Comparison of ENCODE assay signal across 9 cellular contexts in genomic region chr6:31971279-31971992, GRCh38. TPM values are rescaled to one million over a fixed set of nuclear protein-coding genes. Genes with fewer than 3 reads are reported as not detected.
A peak's percentile ranks its signal among the peaks of the same experiment; 100 is the strongest.
DNase-seq lines count a peak whose midpoint lies in the region; ATAC-seq and TF ChIP-seq lines count a peak whose summit lies in the region.
"Had no signal": no experiment of that assay in that cellular context is flagged by ENCODE, and none has a peak within 500 bp of the region (broad histone marks: within the 10 kb centered on the region; RNA-seq: fewer than 3 reads in every experiment).

No MANE protein-coding gene starts in this region.

- intact Hi-C loops in prostate gland (cut with DNase I), result no loop called here

- H3K9me3 ChIP-seq in SU-DHL-6 (ENCODE audit: insufficient read depth, low read length), result no peaks in the 10 kb centered on the region
- H3K9me3 ChIP-seq in prostate gland, result no peaks in the 10 kb centered on the region

- no peaks in the 10 kb centered on the region for H3K27me3 ChIP-seq in SU-DHL-6 (ENCODE audit: low read length)
- H3K27me3 ChIP-seq in prostate gland (replicated peaks; ENCODE audit: insufficient read depth), result no peaks in the 10 kb centered on the region

- peak overlapping the region; percentile 79 for H3K4me2 ChIP-seq in SU-DHL-6 (ENCODE audit: low read depth, low read length, poor library complexity, severe bottlenecking)

- no peak for TF ChIP-seq POLR2A in prostate gland (IDR thresholded peaks at IDR 0.05)

- H3K4me3 ChIP-seq in SU-DHL-6 (ENCODE audit: insufficient read depth, low read length, poor library complexity, severe bottlenecking) (peak overlapping the region; percentile 80), foreskin fibroblast (ENCODE audit: low read depth in 1 of 2, low read length in 2 of 2) (peak overlapping the region; percentile 84 to 95), prostate gland (peak overlapping the region; percentile 64 to 75)

- H3K4me1 ChIP-seq in prostate gland (replicated peaks), result peaks cover 10% of the 10 kb centered on the region

- peaks cover 18% of the 10 kb centered on the region for H3K79me2 ChIP-seq in SU-DHL-6 (ENCODE audit: insufficient read depth, low read length)

- H2AFZ ChIP-seq in SU-DHL-6 (ENCODE audit: low read depth, low read length, severe bottlenecking), result peak overlapping the region; percentile 74

- WGBS in prostate gland, result 22% methylated on average over 29 of the region's 29 CpGs

- DNase-seq in foreskin fibroblast (no peak), prostate gland (ENCODE audit: low spot score) (no peak), NCI-H2107 treated with DMSO at 0.1 percent for 48 hours (lab: John Stamatoyannopoulos, UW; ENCODE audit: unreplicated experiment) (no peak), DMS 273 (lab: John Stamatoyannopoulos, UW; ENCODE audit: unreplicated experiment) (no peak), A172 (ENCODE audit: low spot score) (no peak)
- no peak for DNase-seq in activated effector memory CD4-positive, alpha-beta T cell treated with Interleukin-2 at 50 U/mL for 16 hours

- TF ChIP-seq CTCF in SU-DHL-6 (IDR thresholded peaks at IDR 0.05; ENCODE audit: insufficient read depth, low read length, poor library complexity, severe bottlenecking), result no peak
- TF ChIP-seq CTCF in foreskin fibroblast (IDR thresholded peaks at IDR 0.05; ENCODE audit: low read depth, low read length), result no peak
- no peak for TF ChIP-seq CTCF in prostate gland (IDR thresholded peaks at IDR 0.05)

- H3K36me3 ChIP-seq in SU-DHL-6 (ENCODE audit: low read length) (no peaks in the 10 kb centered on the region), prostate gland (peaks cover 7 to 12% of the 10 kb centered on the region in 2 donors)

- ATAC-seq in GM21786 (IDR thresholded peaks at IDR 0.05; ENCODE audit: unreplicated experiment), result peak; percentile 3

- peak overlapping the region; percentile 79 for H3K27ac ChIP-seq in SU-DHL-6 (ENCODE audit: low read depth, low read length)
- H3K27ac ChIP-seq in prostate gland, result peak overlapping the region; percentile 98 to 99

- H4K20me1 ChIP-seq in SU-DHL-6 (ENCODE audit: low read depth, low read length), result no peaks in the 10 kb centered on the region

- no peaks in the 10 kb centered on the region for H3K9me2 ChIP-seq in SU-DHL-6 (replicated peaks; ENCODE audit: insufficient read depth, low read length)

- peaks cover 22% of the 10 kb centered on the region for H3F3A ChIP-seq in SU-DHL-6 (ENCODE audit: insufficient read depth)

- peak overlapping the region; percentile 69 for H3K9ac ChIP-seq in SU-DHL-6 (ENCODE audit: low read length)

RNA-seq across cellular contexts. Expression of gene DXO, which starts 0.5 kb away (rescaled TPM):
- 10 to 100 TPM; 21.9 to 36.0 TPM for total RNA-seq in prostate gland
- 16.4 and 17.9 TPM in 2 replicates for total RNA-seq in A172 (2014; rRNA removed; shearing (Covaris generic))

RNA-seq across cellular contexts. Expression of gene C4A, which starts 10.4 kb away (rescaled TPM):
- total RNA-seq in prostate gland, result 100 to 1,000 TPM in 1 of 2 donors, 10 to 100 TPM in 1; 32.8 to 196 TPM
- 1.2 and 1.6 TPM in 2 replicates for total RNA-seq in A172 (2014; rRNA removed; shearing (Covaris generic))

RNA-seq across cellular contexts. Expression of gene SKIC2, which starts 12.5 kb away (rescaled TPM):
- total RNA-seq in prostate gland, result 10 to 100 TPM; 34.8 to 66.2 TPM
- 26.0 and 29.9 TPM in 2 replicates for total RNA-seq in A172 (2014; rRNA removed; shearing (Covaris generic))

RNA-seq across cellular contexts. Expression of gene NELFE, which starts 12.7 kb away (rescaled TPM):
- total RNA-seq in prostate gland, result 10 to 100 TPM; 88.9 to 94.0 TPM
- total RNA-seq in A172 (2014; rRNA removed; shearing (Covaris generic)), result 92.1 and 117 TPM in 2 replicates

RNA-seq across cellular contexts. Expression of gene CFB, which starts 25.5 kb away (rescaled TPM):
- total RNA-seq in prostate gland, result 10 to 100 TPM; 32.1 to 48.6 TPM
- 3.7 and 4.0 TPM in 2 replicates for total RNA-seq in A172 (2014; rRNA removed; shearing (Covaris generic))
- total RNA-seq: activated CD8-positive, alpha-beta memory T cell treated with anti-CD3 and anti-CD28 coated beads for 36 hours had no signal

Comparison
In these comparisons a context has a peak if more than half of its experiments do, and no peak if none do; other contexts are left out.
1. RNA of gene C4A, which starts 10.4 kb away (total RNA-seq): 32.8 to 196 TPM in prostate gland; 1.2 to 1.6 TPM in A172; every median in the first group is over 10 times any median in the second.
2. Peak in every context shown above with its lines, with median percentiles within 50 percentile points of each other: H3K4me3 ChIP-seq.